ENCODE assay signal across 23 cellular contexts in the genomic region with DNA sequence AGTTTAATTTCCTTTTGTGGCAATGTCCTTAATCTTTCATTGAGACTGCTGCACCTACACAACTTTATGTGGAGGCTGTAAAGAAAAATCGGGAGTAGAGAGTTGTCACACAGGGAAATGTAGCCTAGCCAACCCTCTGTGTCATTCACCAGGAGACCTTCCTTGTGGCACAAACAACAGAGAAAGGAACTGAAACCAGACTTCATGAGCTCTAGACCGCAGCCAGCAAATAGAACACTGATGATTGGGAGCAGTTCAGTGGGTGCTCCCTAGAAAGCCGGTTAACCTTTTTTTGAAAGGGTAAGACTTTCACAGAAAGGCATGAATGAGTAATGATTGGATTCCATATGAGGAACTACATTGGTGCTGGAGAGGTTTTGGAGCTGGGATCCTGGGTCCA.
DNase-seq lines count a peak whose midpoint lies in the region; ATAC-seq and TF ChIP-seq lines count a peak whose summit lies in the region.
"Had no signal": no experiment of that assay in that cellular context is flagged by ENCODE, and none has a peak within 500 bp of the region (broad histone marks: within the 10 kb centered on the region; RNA-seq: fewer than 3 reads in every experiment).

No MANE protein-coding gene starts in this region.

- no peak overlapping the region for H3K4me3 ChIP-seq in BLaER1 treated with 17β-estradiol and CSF1 and Interleukin-3, amounts not matched to agents 10 nM and 100 nM
- no peak overlapping the region for H3K4me3 ChIP-seq in mucosa of descending colon
- H3K4me3 ChIP-seq: HAP-1, ovary, Peyer's patch, SK-N-MC had no signal

- H3K9ac ChIP-seq in BLaER1 treated with 17β-estradiol and CSF1 and Interleukin-3, amounts not matched to agents 10 nM and 100 nM, result no peak overlapping the region

- ATAC-seq in GM19351 (IDR thresholded peaks at IDR 0.05; ENCODE audit: unreplicated experiment), result peak; percentile 49
- ATAC-seq in mucosa of descending colon, result peak; percentile 26
- ATAC-seq in HG03095 (IDR thresholded peaks at IDR 0.05; ENCODE audit: unreplicated experiment), result no peak
- ATAC-seq: activated CD8-positive, alpha-beta T cell treated with anti-CD3 and anti-CD28 coated beads for 36 hours; natural killer cell had no signal

- no peaks in the 10 kb centered on the region for H4K20me1 ChIP-seq in BLaER1 treated with 17β-estradiol and CSF1 and Interleukin-3, amounts not matched to agents 10 nM and 100 nM

- no peak for TF ChIP-seq CTCF in mucosa of descending colon (IDR thresholded peaks at IDR 0.05)

- peak overlapping the region in 2 of 11 experiments; percentile 22 to 46; a peak in 2 of 22 replicates for H3K27ac ChIP-seq in BLaER1 treated with 17β-estradiol and CSF1 and Interleukin-3, amounts not matched to agents 10 nM and 100 nM
- H3K27ac ChIP-seq: ovary, Peyer's patch, SK-N-MC had no signal

- DNase-seq in RPMI8226 (peak; percentile 83), mucosa of descending colon (no peak), NCI-H128 (lab: John Stamatoyannopoulos, UW; ENCODE audit: unreplicated experiment) (no peak), DMS 273 treated with DMSO at 0.1 percent for 48 hours (lab: John Stamatoyannopoulos, UW) (no peak), UCSD-AML1 (lab: John Stamatoyannopoulos, UW; ENCODE audit: unreplicated experiment) (no peak)
- DNase-seq: activated CD8-positive, alpha-beta T cell treated with anti-CD3 and anti-CD28 coated beads for 36 hours; activated naive CD4-positive, alpha-beta T cell treated with Interleukin-2 at 50 U/mL for 16 hours; activated T-cell treated with anti-CD3 and anti-CD28 coated beads, Interleukin-2, amount 50 U/mL, for 1 hour; CD4-positive, CD25-positive, alpha-beta regulatory T cell; DMS153; effector CD4-positive, alpha-beta T cell; foreskin melanocyte; mammary epithelial cell; natural killer cell; NCI-H146; NCI-H82; ovary; Peyer's patch had no signal

- peak overlapping the region in 9 of 11 experiments; percentile 19 to 90 (median 27); a peak in 11 of 22 replicates for H3K4me2 ChIP-seq in BLaER1 treated with 17β-estradiol and CSF1 and Interleukin-3, amounts not matched to agents 10 nM and 100 nM

- H3K36me3 ChIP-seq in BLaER1 treated with 17β-estradiol and CSF1 and Interleukin-3, amounts not matched to agents 10 nM and 100 nM, result no peaks in the 10 kb centered on the region
- H3K36me3 ChIP-seq in mucosa of descending colon (ENCODE audit: low read depth), result no peaks in the 10 kb centered on the region
- H3K36me3 ChIP-seq: HAP-1, ovary, Peyer's patch had no signal

- intact Hi-C loops in mucosa of descending colon (cut with DNase I, micrococcal nuclease), result no loop called here

- no peaks in the 10 kb centered on the region for H3K9me3 ChIP-seq in BLaER1 treated with 17β-estradiol and CSF1 and Interleukin-3, amounts not matched to agents 10 nM and 100 nM (replicated peaks in 1 of 11)
- H3K9me3 ChIP-seq in mucosa of descending colon, result no peaks in the 10 kb centered on the region
- H3K9me3 ChIP-seq: HAP-1, ovary, Peyer's patch had no signal

- peaks cover 6 to 16% (median 8%) of the 10 kb centered on the region in 10 experiments; a peak in 17 of 20 replicates for H3K4me1 ChIP-seq in BLaER1 treated with 17β-estradiol and CSF1 and Interleukin-3, amounts not matched to agents 10 nM and 100 nM
- no peaks in the 10 kb centered on the region for H3K4me1 ChIP-seq in mucosa of descending colon (ENCODE audit: low read depth)
- H3K4me1 ChIP-seq: HAP-1, Peyer's patch had no signal

- H3K27me3 ChIP-seq in BLaER1 treated with 17β-estradiol and CSF1 and Interleukin-3, amounts not matched to agents 10 nM and 100 nM, result no peaks in the 10 kb centered on the region
- H3K27me3 ChIP-seq: ovary, Peyer's patch had no signal
